In the genomic region with DNA sequence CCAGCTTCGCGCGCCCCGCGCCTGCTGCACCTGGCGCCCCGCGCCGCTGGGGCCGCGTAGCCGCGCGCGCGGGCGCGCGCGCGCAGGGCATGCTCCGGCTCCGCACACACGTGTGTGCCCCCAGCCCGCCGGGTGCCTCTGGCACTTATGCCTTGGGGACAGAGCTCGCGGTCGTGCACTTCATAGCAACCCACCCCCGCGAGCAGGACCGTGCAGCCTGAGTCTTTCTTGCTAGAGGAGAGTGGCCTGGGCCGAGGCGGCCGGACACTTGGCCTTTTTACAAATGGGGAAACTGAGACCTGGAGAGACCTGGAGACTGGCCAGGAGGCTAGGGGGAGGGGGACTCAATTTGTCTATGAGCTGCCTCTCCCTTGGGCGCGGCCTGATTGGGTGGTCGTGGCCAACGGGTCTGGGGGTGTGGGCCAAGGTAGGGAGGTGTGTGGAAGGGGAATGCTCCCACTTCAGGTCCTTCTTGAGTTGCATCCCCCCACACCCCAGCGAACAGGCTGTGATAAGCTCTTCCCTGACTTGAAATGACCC, we compare ENCODE assay signal across 8 cellular contexts. TPM values are rescaled to one million over a fixed set of nuclear protein-coding genes. Genes with fewer than 3 reads are reported as not detected.
DNase-seq lines count a peak whose midpoint lies in the region; ATAC-seq and TF ChIP-seq lines count a peak whose summit lies in the region.

No MANE protein-coding gene starts in this region.

- DNase-seq in AG09309 (ENCODE audit: low read depth) (no peak), LNCaP clone FGC (ENCODE audit: low read depth) (no peak), choroid plexus epithelial cell (ENCODE audit: low read depth) (no peak), mucosa of descending colon (peak; percentile 69 to 77 (median 69)), anterior cingulate cortex (lab: John Stamatoyannopoulos, UW) (no peak), NCI-H1048 (lab: John Stamatoyannopoulos, UW) (no peak)
- DNase-seq in central memory CD4-positive, alpha-beta T cell = no peak

- intact Hi-C loops in mucosa of descending colon (cut with DNase I, micrococcal nuclease) = no loop called here

- H3K4me3 ChIP-seq in AG09309 (ENCODE audit: control insufficient read depth, low read depth, low read length) = peak overlapping the region; percentile 88
- peak overlapping the region; percentile 93 for H3K4me3 ChIP-seq in LNCaP clone FGC (ENCODE audit: low read depth, low read length)
- H3K4me3 ChIP-seq in choroid plexus epithelial cell (ENCODE audit: low read depth, low read length) = peak overlapping the region; percentile 75
- H3K4me3 ChIP-seq in mucosa of descending colon = peak overlapping the region; percentile 44

- H3K4me1 ChIP-seq in mucosa of descending colon (ENCODE audit: low read depth) = peaks cover 44% of the 10 kb centered on the region

- no peak for TF ChIP-seq CTCF in AG09309 (IDR thresholded peaks at IDR 0.05; ENCODE audit: control insufficient read depth, insufficient read depth, low read depth, low read length, missing control alignments)
- no peak for TF ChIP-seq CTCF in LNCaP clone FGC (IDR thresholded peaks at IDR 0.05; ENCODE audit: control insufficient read depth, extremely low read depth, insufficient read depth)
- no peak for TF ChIP-seq CTCF in choroid plexus epithelial cell (conservative IDR thresholded peaks at IDR 0.05; ENCODE audit: low read depth, low read length)
- no peak for TF ChIP-seq CTCF in mucosa of descending colon (IDR thresholded peaks at IDR 0.05)

- ATAC-seq in GM19043 (IDR thresholded peaks at IDR 0.05; ENCODE audit: low read depth, unreplicated experiment) (peak; percentile 1), mucosa of descending colon (no peak)

- H3K9me3 ChIP-seq in mucosa of descending colon = no peaks in the 10 kb centered on the region

- no peaks in the 10 kb centered on the region for H3K36me3 ChIP-seq in mucosa of descending colon (ENCODE audit: low read depth)

RNA-seq across cellular contexts. Expression of gene NBEAL2, which starts 0.6 kb away (rescaled TPM):
- total RNA-seq in mucosa of descending colon = 10 to 100 TPM; 49.2 to 94.0 (median 53.7) TPM

RNA-seq across cellular contexts. Expression of gene CCDC12, which starts 3.5 kb away (rescaled TPM):
- 10 to 100 TPM; 40.7 to 59.2 (median 45.0) TPM for total RNA-seq in mucosa of descending colon

Comparison
In these comparisons a context has a peak if more than half of its experiments do, and no peak if none do; other contexts are left out.
1. DNase-seq: peak in mucosa of descending colon (3 of 3); none in AG09309 (single experiment), LNCaP clone FGC (single experiment), choroid plexus epithelial cell (single experiment), anterior cingulate cortex (0 of 58), NCI-H1048 (single experiment) and central memory CD4-positive, alpha-beta T cell (single experiment).
2. Peak in every context shown above with its lines, with median percentiles within 50 percentile points of each other: H3K4me3 ChIP-seq.